In the genomic region with DNA sequence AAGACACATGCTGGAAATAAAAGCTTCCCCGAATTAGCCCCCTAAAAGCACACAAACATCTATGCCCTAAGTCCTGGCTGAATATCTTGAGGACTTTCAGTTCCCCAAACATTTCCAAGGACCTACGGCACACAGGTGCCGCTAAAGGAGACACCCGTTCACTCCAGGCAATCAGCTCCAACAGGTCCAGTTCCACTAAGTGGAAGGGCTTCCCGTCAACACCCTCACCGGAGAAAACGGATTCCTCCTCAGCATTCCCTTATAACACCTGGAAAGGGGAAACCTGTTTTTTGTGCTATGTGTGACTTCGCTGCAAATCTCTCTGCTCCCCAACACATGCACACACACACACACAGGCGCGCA, we compare ENCODE assay signal across 8 cellular contexts. TPM values are rescaled to one million over a fixed set of nuclear protein-coding genes. Genes with fewer than 3 reads are reported as not detected.
DNase-seq lines count a peak whose midpoint lies in the region; FAIRE-seq and TF ChIP-seq lines count a peak whose summit lies in the region.
"Had no signal": no experiment of that assay in that cellular context is flagged by ENCODE, and none has a peak within 500 bp of the region (broad histone marks: within the 10 kb centered on the region; RNA-seq: fewer than 3 reads in every experiment).

No MANE protein-coding gene starts in this region.

- peak overlapping the region; percentile 63 for H3K9ac ChIP-seq in HUES64 (ENCODE audit: low read depth, low read length)
- H3K9ac ChIP-seq in keratinocyte (ENCODE audit: control insufficient read depth, extremely low read depth, insufficient read depth, low read length): peak overlapping the region; percentile 94
- peak overlapping the region in 4 of 5 donors; percentile 53 to 88 (median 71) for H3K9ac ChIP-seq in subcutaneous abdominal adipose tissue (ENCODE audit: low read length in 5 of 5)

- H3K27ac Mint-ChIP-seq in brain: peak overlapping the region; percentile 76 to 96 (median 89)

- H3K4me3 Mint-ChIP-seq in brain: peak overlapping the region; percentile 94 to 97 (median 95)

- H3K79me2 ChIP-seq in keratinocyte (ENCODE audit: control insufficient read depth, insufficient read depth, low read length): peaks cover 74% of the 10 kb centered on the region

- H3K27me3 ChIP-seq in HUES64 (ENCODE audit: insufficient read depth, low read length) (peaks cover 98% of the 10 kb centered on the region), keratinocyte (ENCODE audit: control insufficient read depth, extremely low read depth, insufficient read depth, low read length) (no peaks in the 10 kb centered on the region), subcutaneous abdominal adipose tissue (ENCODE audit: control insufficient read depth in 5 of 5, insufficient read depth in 4 of 5, low read length in 5 of 5) (peaks cover 0 to 43% (median 21%) of the 10 kb centered on the region in 5 donors)

- peak overlapping the region; percentile 78 for H3K4me3 ChIP-seq in HUES64 (ENCODE audit: low read length)
- H3K4me3 ChIP-seq in keratinocyte (ENCODE audit: control insufficient read depth in 2 of 3, extremely low read depth in 1 of 3, insufficient read depth in 2 of 3, low read depth in 1 of 3, low read length in 3 of 3): peak overlapping the region; percentile 69 to 81 (median 80)
- peak overlapping the region; percentile 50 to 93 (median 66) for H3K4me3 ChIP-seq in subcutaneous abdominal adipose tissue (ENCODE audit: low read depth in 1 of 5, low read length in 5 of 5)
- H3K4me3 ChIP-seq in lower leg skin (ENCODE audit: low read depth, poor library complexity, severe bottlenecking): no peak overlapping the region

- H3K9me3 ChIP-seq in HUES64 (ENCODE audit: insufficient read depth, low read depth, low read length): no peaks in the 10 kb centered on the region
- no peaks in the 10 kb centered on the region for H3K9me3 ChIP-seq in keratinocyte (ENCODE audit: control insufficient read depth, low read depth, low read length)
- H3K9me3 ChIP-seq in subcutaneous abdominal adipose tissue (ENCODE audit: control insufficient read depth in 5 of 5, low read length in 5 of 5): no peaks in the 10 kb centered on the region

- TF ChIP-seq POLR2A in lower leg skin (IDR thresholded peaks at IDR 0.05): no peak

- peak; percentile 9 for FAIRE-seq in keratinocyte (lab: Jason Lieb, UNC)
- FAIRE-seq: GM12892 had no signal

- no peak for DNase-seq in keratinocyte (ENCODE audit: low read depth, low spot score)
- DNase-seq in lower leg skin (ENCODE audit: low spot score in 2 of 2): no peak
- no peak for DNase-seq in stimulated activated CD8-positive, alpha-beta memory T cell treated with anti-CD3 and anti-CD28 coated beads, Interleukin-4, amount 100 ng/mL, for 48 hours
- no peak for DNase-seq in stimulated activated CD4-positive, alpha-beta T cell treated with anti-CD3 and anti-CD28 coated beads, Interleukin-2, amount 100 ng/mL, for 48 hours

- H3K36me3 ChIP-seq in HUES64 (ENCODE audit: insufficient read depth, low read length): no peaks in the 10 kb centered on the region
- peaks cover 0 to 9% of the 10 kb centered on the region in 2 experiments for H3K36me3 ChIP-seq in keratinocyte (ENCODE audit: control insufficient read depth in 2 of 2, extremely low read depth in 1 of 2, insufficient read depth in 2 of 2, low read length in 2 of 2)
- no peaks in the 10 kb centered on the region for H3K36me3 ChIP-seq in subcutaneous abdominal adipose tissue (ENCODE audit: control insufficient read depth in 5 of 5, insufficient read depth in 5 of 5, low read length in 5 of 5)

- TF ChIP-seq CTCF in brain (conservative IDR thresholded peaks at IDR 0.05) (no peak), keratinocyte (optimal IDR thresholded peaks at IDR 0.05 in 1 of 3, IDR thresholded peaks at IDR 0.05 in 1 of 3, conservative IDR thresholded peaks at IDR 0.05 in 1 of 3; ENCODE audit: extremely low read depth in 1 of 3, insufficient read depth in 2 of 3, low read length in 3 of 3) (no peak), lower leg skin (IDR thresholded peaks at IDR 0.05) (no peak)

- no peaks in the 10 kb centered on the region for H3K9me1 ChIP-seq in keratinocyte (ENCODE audit: control insufficient read depth, extremely low read depth, insufficient read depth, low read length)

- H4K20me1 ChIP-seq in keratinocyte (ENCODE audit: control insufficient read depth, extremely low read depth, insufficient read depth, low read length): no peaks in the 10 kb centered on the region

- no peak overlapping the region for H3K27ac ChIP-seq in HUES64 (ENCODE audit: low read depth, low read length)
- H3K27ac ChIP-seq in keratinocyte (ENCODE audit: control insufficient read depth, insufficient read depth, low read length): peak overlapping the region; percentile 89
- peak overlapping the region; percentile 84 for H3K27ac ChIP-seq in subcutaneous abdominal adipose tissue (ENCODE audit: low read depth, low read length)

- H3K27me3 Mint-ChIP-seq in brain: peaks cover 22% of the 10 kb centered on the region

- H3K4me1 Mint-ChIP-seq in brain: peaks cover 54% of the 10 kb centered on the region

- peak overlapping the region; percentile 100 for H3K4me2 ChIP-seq in keratinocyte (ENCODE audit: control insufficient read depth, extremely low read depth, insufficient read depth, low read depth, low read length)

- intact Hi-C loops in lower leg skin (cut with DNase I; ENCODE audit: low total_unique reads): no loop called here

- H3K36me3 Mint-ChIP-seq in brain: no peaks in the 10 kb centered on the region

- no peaks in the 10 kb centered on the region for H3K9me3 Mint-ChIP-seq in brain

- 16% methylated on average over 8 of the region's 10 CpGs for WGBS in HUES64
- 22 to 29% methylated on average over 10 of the region's 10 CpGs for WGBS in lower leg skin, 2 donors

- dilution Hi-C loops in keratinocyte (cut with MboI; ENCODE audit: extremely low pct_ligation_motif_present, low sequenced_read_pairs): no loop called here

- H3K4me1 ChIP-seq in HUES64 (ENCODE audit: insufficient read depth, low read length) (peaks cover 42% of the 10 kb centered on the region), keratinocyte (ENCODE audit: control insufficient read depth, extremely low read depth, insufficient read depth, low read length) (peaks cover 45% of the 10 kb centered on the region), subcutaneous abdominal adipose tissue (ENCODE audit: control insufficient read depth in 5 of 5, insufficient read depth in 5 of 5, low read length in 5 of 5) (peaks cover 1 to 76% (median 64%) of the 10 kb centered on the region in 5 donors)

- peak overlapping the region; percentile 29 for H2AFZ ChIP-seq in keratinocyte (ENCODE audit: control insufficient read depth, low read length)

RNA-seq across cellular contexts. Expression of a gene that starts 3.9 kb away (rescaled TPM):
- polyA plus RNA-seq in HUES64 (2013, experiment 1 of 2): 8.8 TPM
- 6.2 TPM for polyA plus RNA-seq in HUES64 (2013, experiment 2 of 2)
- polyA plus RNA-seq in brain (ENCODE audit: insufficient read depth, low read depth, low replicate concordance): 15.7 TPM
- polyA plus RNA-seq in keratinocyte: 3.5 to 11.3 TPM (median 5.4 TPM) in 3 replicates
- polyA plus RNA-seq in keratinocyte (2011; ENCODE audit: low read depth): 5.2 TPM
- polyA plus RNA-seq in keratinocyte (2011; cell fraction: cytosol; rRNA removed): 1.9 and 3.5 TPM in 2 replicates
- polyA plus RNA-seq in keratinocyte (2011; cell fraction: nucleus; rRNA removed): 25.7 and 30.6 TPM in 2 replicates
- 3.7 and 13.5 TPM in 2 replicates for polyA plus RNA-seq in keratinocyte (2012; ENCODE audit: low replicate concordance)
- polyA minus RNA-seq in keratinocyte: 20.5 to 79.6 TPM (median 25.8 TPM) in 3 replicates
- 15.0 TPM for polyA minus RNA-seq in keratinocyte (2011; cell fraction: cytosol; rRNA and poly(A)+ RNA removed)
- 104 and 127 TPM in 2 replicates for polyA minus RNA-seq in keratinocyte (2011; cell fraction: nucleus; rRNA and poly(A)+ RNA removed)
- total RNA-seq in lower leg skin: 10 to 100 TPM; 34.4 to 41.1 (median 36.6) TPM
